In the genomic region with DNA sequence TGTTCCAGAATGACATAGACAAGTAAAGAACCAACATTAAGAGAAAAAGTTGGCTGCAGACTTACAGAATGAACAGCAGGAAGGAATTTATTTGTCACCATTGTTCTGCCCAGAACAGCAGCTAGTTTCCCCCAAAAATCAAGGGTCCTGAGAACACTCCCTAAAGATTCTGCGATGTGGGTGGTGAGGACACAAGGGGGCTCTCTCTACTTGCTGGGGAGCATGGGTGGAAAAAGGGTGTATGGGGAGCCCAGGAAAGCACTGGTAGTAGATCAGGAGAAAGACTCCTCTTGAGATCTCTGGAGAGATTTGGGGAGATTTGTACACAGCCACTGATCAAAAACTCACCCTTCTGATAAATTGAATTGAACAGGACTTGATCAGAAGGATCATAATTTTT, we compare ENCODE assay signal across 19 cellular contexts.
A peak's percentile ranks its signal among the peaks of the same experiment; 100 is the strongest.
DNase-seq lines count a peak whose midpoint lies in the region; ATAC-seq, FAIRE-seq and TF ChIP-seq lines count a peak whose summit lies in the region.
"Had no signal": no experiment of that assay in that cellular context is flagged by ENCODE, and none has a peak within 500 bp of the region (broad histone marks: within the 10 kb centered on the region; RNA-seq: fewer than 3 reads in every experiment).

No MANE protein-coding gene starts in this region.

- peak; percentile 29 for DNase-seq in MCF 10A (ENCODE audit: unreplicated experiment)
- DNase-seq in mammary epithelial cell = no peak
- peak; percentile 44 for DNase-seq in NCI-H69 (lab: John Stamatoyannopoulos, UW)
- no peak for DNase-seq in epithelial cell of proximal tubule (ENCODE audit: low read depth)
- no peak for DNase-seq in H54 (ENCODE audit: insufficient read length, low spot score)
- no peak for DNase-seq in activated CD4-positive, CD25-positive, alpha-beta regulatory T cell (lab: John Stamatoyannopoulos, UW)
- DNase-seq: activated CD4-positive, alpha-beta T cell treated with anti-CD3 and anti-CD28 coated beads, Interleukin-2, amount 10 ng/mL, durations not matched to agents 24 days and 14 days; activated naive CD4-positive, alpha-beta T cell treated with Interleukin-2 at 50 U/mL for 16 hours; aorta; mucosa of descending colon; MV-4-11; NK-92 treated with Interleukin-12 subunit alpha and Interleukin-12 subunit beta, amount 100 ng/mL, for 24 hours; tibial artery had no signal

- no peaks in the 10 kb centered on the region for H3K9me3 Mint-ChIP-seq in MCF 10A (ENCODE audit: unreplicated experiment)
- H3K9me3 Mint-ChIP-seq: activated CD4-positive, alpha-beta T cell treated with anti-CD3 and anti-CD28 coated beads, Interleukin-2, amount 10 ng/mL, durations not matched to agents 24 days and 14 days had no signal

- dilution Hi-C loops in mammary epithelial cell (cut with HindIII; ENCODE audit: low sequenced_read_pairs) = no loop called here

- 33% methylated on average over 1 of the region's 1 CpG for WGBS in mammary epithelial cell (ENCODE audit: low coverage, missing lambda C conversion rate)

- no peak for TF ChIP-seq POLR2A in H54 (IDR thresholded peaks at IDR 0.05; ENCODE audit: low read depth, low read length)

- H3K9me3 ChIP-seq in mammary epithelial cell (replicated peaks; ENCODE audit: insufficient read depth, low read length) = no peaks in the 10 kb centered on the region
- H3K9me3 ChIP-seq: mucosa of descending colon, neutrophil had no signal

- no peak overlapping the region for H3K9ac ChIP-seq in mammary epithelial cell (ENCODE audit: insufficient read depth, low read length)

- no peaks in the 10 kb centered on the region for H3K36me3 Mint-ChIP-seq in MCF 10A (ENCODE audit: insufficient read depth, unreplicated experiment)
- H3K36me3 Mint-ChIP-seq: CD14-positive monocyte; stimulated activated memory B cell treated with anti-CD40 and anti-IgM and Interleukin-4, amounts not matched to agents 10 μg/mL and 1 μg/mL and 100 μg/mL, for 72 hours had no signal

- no peak overlapping the region for H3K27ac Mint-ChIP-seq in MCF 10A (ENCODE audit: low read depth, unreplicated experiment)
- H3K27ac Mint-ChIP-seq: activated CD4-positive, alpha-beta T cell treated with anti-CD3 and anti-CD28 coated beads, Interleukin-2, amount 10 ng/mL, durations not matched to agents 24 days and 14 days; CD14-positive monocyte; stimulated activated memory B cell treated with anti-CD40 and anti-IgM and Interleukin-4, amounts not matched to agents 10 μg/mL and 1 μg/mL and 100 μg/mL, for 72 hours had no signal

- ATAC-seq in HG03342 (IDR thresholded peaks at IDR 0.05; ENCODE audit: unreplicated experiment) (no peak), HG03521 (IDR thresholded peaks at IDR 0.05; ENCODE audit: unreplicated experiment) (no peak)
- ATAC-seq: mucosa of descending colon; stimulated activated memory B cell treated with anti-CD40 and anti-IgM and Interleukin-4, amounts not matched to agents 10 μg/mL and 1 μg/mL and 100 μg/mL, for 72 hours had no signal

- no peaks in the 10 kb centered on the region for H3K27me3 Mint-ChIP-seq in MCF 10A (ENCODE audit: insufficient read depth, unreplicated experiment)
- H3K27me3 Mint-ChIP-seq: activated CD4-positive, alpha-beta T cell treated with anti-CD3 and anti-CD28 coated beads, Interleukin-2, amount 10 ng/mL, durations not matched to agents 24 days and 14 days; stimulated activated memory B cell treated with anti-CD40 and anti-IgM and Interleukin-4, amounts not matched to agents 10 μg/mL and 1 μg/mL and 100 μg/mL, for 72 hours had no signal

- intact Hi-C loops in MCF 10A (cut with micrococcal nuclease) (no loop called here), mammary epithelial cell (cut with micrococcal nuclease) (loop anchor here (1.0 to 10.0 kb wide), 3 partner anchors 208 to 751 kb away; no protein-coding TSS in a partner anchor)

- POLR2A ChIA-PET in MCF 10A (lab: Yijun Ruan, JAX) = interaction anchor here (1.1 kb wide), 1 partner anchor 50 kb away, joined by 3 read pairs; no protein-coding TSS in a partner anchor

- H3K4me1 ChIP-seq in mammary epithelial cell (ENCODE audit: insufficient read depth, low read length) = no peaks in the 10 kb centered on the region
- H3K4me1 ChIP-seq: tibial artery had no signal

- no peaks in the 10 kb centered on the region for H4K20me1 ChIP-seq in mammary epithelial cell (ENCODE audit: insufficient read depth, low read length)

- no peak overlapping the region for H3K4me3 ChIP-seq in mammary epithelial cell (replicated peaks in 1 of 3; ENCODE audit: insufficient read depth in 1 of 3, low read depth in 2 of 3, low read length in 3 of 3)
- no peak overlapping the region for H3K4me3 ChIP-seq in epithelial cell of proximal tubule (ENCODE audit: low read depth, low read length)
- H3K4me3 ChIP-seq: mucosa of descending colon, tibial artery had no signal

- no peak overlapping the region for H3K4me3 Mint-ChIP-seq in MCF 10A (ENCODE audit: unreplicated experiment)
- H3K4me3 Mint-ChIP-seq: activated CD4-positive, alpha-beta T cell treated with anti-CD3 and anti-CD28 coated beads, Interleukin-2, amount 10 ng/mL, durations not matched to agents 24 days and 14 days; CD14-positive monocyte; stimulated activated memory B cell treated with anti-CD40 and anti-IgM and Interleukin-4, amounts not matched to agents 10 μg/mL and 1 μg/mL and 100 μg/mL, for 72 hours had no signal

- in situ Hi-C loops in mammary epithelial cell (cut with MboI; ENCODE audit: low sequenced_read_pairs in 2 of 2) = no loop called here

- peaks cover 10% of the 10 kb centered on the region for H3K4me1 Mint-ChIP-seq in MCF 10A (ENCODE audit: insufficient read depth, unreplicated experiment)
- H3K4me1 Mint-ChIP-seq: activated CD4-positive, alpha-beta T cell treated with anti-CD3 and anti-CD28 coated beads, Interleukin-2, amount 10 ng/mL, durations not matched to agents 24 days and 14 days; CD14-positive monocyte; stimulated activated memory B cell treated with anti-CD40 and anti-IgM and Interleukin-4, amounts not matched to agents 10 μg/mL and 1 μg/mL and 100 μg/mL, for 72 hours had no signal

- peaks cover 3% of the 10 kb centered on the region for H3K27me3 ChIP-seq in mammary epithelial cell (ENCODE audit: insufficient read depth, low read length)
- H3K27me3 ChIP-seq: neutrophil, tibial artery had no signal

- H2AFZ ChIP-seq in mammary epithelial cell (ENCODE audit: low read depth, low read length) = no peak overlapping the region

- no peak for FAIRE-seq in H54 (lab: Jason Lieb, UNC)
- FAIRE-seq: GM18507 had no signal

- CTCF ChIA-PET in MCF 10A (lab: Yijun Ruan, JAX) (interaction anchor here (0.6 to 1.4 kb wide), 3 partner anchors 19 to 1269 kb away, joined by 3 to 5 read pairs (median 4); no protein-coding TSS in a partner anchor), mammary epithelial cell (lab: Charles Lee; ENCODE audit: low non-redundant PET) (no interaction called here)

- H3K79me2 ChIP-seq in mammary epithelial cell (ENCODE audit: insufficient read depth, low read length) = no peaks in the 10 kb centered on the region

- TF ChIP-seq CTCF in MCF 10A (IDR thresholded peaks at IDR 0.05; ENCODE audit: unreplicated experiment) (no peak), mammary epithelial cell (conservative IDR thresholded peaks at IDR 0.05 in 1 of 2, IDR thresholded peaks at IDR 0.05 in 1 of 2; ENCODE audit: extremely low read depth in 1 of 2, insufficient read depth in 1 of 2, low read depth in 1 of 2, low read length in 2 of 2) (peak in 1 of 2 donors; percentile 34), epithelial cell of proximal tubule (conservative IDR thresholded peaks at IDR 0.05; ENCODE audit: low read depth, low read length) (peak; percentile 12)

- no peak overlapping the region for H3K4me2 ChIP-seq in mammary epithelial cell (ENCODE audit: insufficient read depth, low read depth, low read length)

- BruUV-seq in MCF 10A (replicated peaks; lab: Mats Ljungman, UMichigan) (no TSS peak), mammary epithelial cell (replicated peaks; lab: Mats Ljungman, UMichigan) (no TSS peak)

- H3K27ac ChIP-seq in mammary epithelial cell (ENCODE audit: insufficient read depth, low read depth, low read length) = no peak overlapping the region
- H3K27ac ChIP-seq: neutrophil, tibial artery had no signal

- no peaks in the 10 kb centered on the region for H3K36me3 ChIP-seq in mammary epithelial cell (ENCODE audit: insufficient read depth, low read length)
- H3K36me3 ChIP-seq: neutrophil, tibial artery had no signal

Comparison
In these comparisons a context has a peak if more than half of its experiments do, and no peak if none do; other contexts are left out.
1. DNase-seq: peak in MCF 10A (single experiment) and NCI-H69 (single experiment); none in mammary epithelial cell (single experiment), epithelial cell of proximal tubule (single experiment), H54 (single experiment) and activated CD4-positive, CD25-positive, alpha-beta regulatory T cell (0 of 4).